ENCODE assay signal across 17 cellular contexts in genomic region chr4:181536753-181537434, GRCh38.
"Had no signal": no experiment of that assay in that cellular context is flagged by ENCODE, and none has a peak within 500 bp of the region (broad histone marks: within the 10 kb centered on the region; RNA-seq: fewer than 3 reads in every experiment).

No MANE protein-coding gene starts in this region.

- ATAC-seq: activated CD4-positive, CD25-positive, alpha-beta regulatory T cell treated with anti-CD3 and anti-CD28 coated beads, Interleukin-2, amount 50 U/mL, for 24 hours; activated naive CD4-positive, alpha-beta T cell treated with anti-CD3 and anti-CD28 coated beads, Interleukin-2, amount 50 U/mL, for 72 hours; activated T-cell treated with anti-CD3 and anti-CD28 coated beads, Interleukin-2, amount 50 U/mL, for 4 hours; esophagus mucosa; lower lobe of right lung; naive thymus-derived CD4-positive, alpha-beta T cell; stimulated activated effector memory CD8-positive, alpha-beta T cell treated with anti-CD3 and anti-CD28 coated beads, Interleukin-12 subunit alpha, Interleukin-12 subunit beta, amount 100 ng/mL, for 72 hours had no signal

- DNase-seq: activated CD4-positive, alpha-beta T cell treated with anti-CD3 and anti-CD28 coated beads, Interleukin-2, amount 50 U/mL, for 4 hours; activated effector memory CD4-positive, alpha-beta T cell treated with anti-CD3 and anti-CD28 coated beads, Interleukin-2, amount 50 U/mL, for 16 hours; activated T-cell treated with anti-CD3 and anti-CD28 coated beads, Interleukin-2, amount 50 U/mL, for 4 hours; amygdala; brain microvascular endothelial cell; glutamatergic neuron; immature natural killer cell; lower lobe of right lung; midbrain; naive thymus-derived CD4-positive, alpha-beta T cell; retina had no signal

- H3K4me3 ChIP-seq: lower lobe of right lung, skin epidermis, tibial nerve had no signal

- H3K27me3 ChIP-seq: brain microvascular endothelial cell, tibial nerve had no signal

- H3K27ac ChIP-seq: brain microvascular endothelial cell, lower lobe of right lung, skin epidermis, tibial nerve had no signal

- H3K4me1 ChIP-seq: lower lobe of right lung, tibial nerve had no signal

- H3K36me3 ChIP-seq: brain microvascular endothelial cell, lower lobe of right lung, tibial nerve had no signal

- H3K9me3 ChIP-seq: lower lobe of right lung, tibial nerve had no signal
